In the genomic region with DNA sequence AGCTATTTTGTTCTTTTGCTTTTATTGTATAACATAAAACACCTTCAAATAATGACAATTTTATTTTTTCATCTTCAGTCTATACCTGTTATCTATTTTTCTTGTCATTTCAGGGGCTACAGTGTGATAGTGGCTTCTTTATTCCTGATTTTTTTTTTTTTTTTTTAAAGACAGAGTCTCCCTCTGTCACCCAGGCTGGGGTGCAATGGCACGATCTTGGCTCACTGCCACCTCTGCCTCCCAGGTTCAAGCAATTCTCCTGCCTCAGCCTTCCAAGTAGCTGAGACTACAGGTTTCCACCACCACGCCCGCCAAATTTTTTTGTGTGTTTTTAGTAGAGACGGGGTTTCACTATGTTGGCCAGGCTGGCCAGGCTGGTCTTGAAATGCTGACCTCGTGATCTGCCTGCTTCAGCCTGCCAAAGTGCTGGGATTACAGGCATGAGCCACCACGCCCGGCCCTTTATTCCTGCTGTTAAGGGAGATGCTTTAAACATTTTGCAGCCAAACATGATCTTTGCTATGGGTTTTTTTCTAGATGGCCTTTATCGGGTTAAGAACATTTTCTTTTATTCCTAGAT, we compare ENCODE assay signal across 17 cellular contexts. TPM values are rescaled to one million over a fixed set of nuclear protein-coding genes. Genes with fewer than 3 reads are reported as not detected.
"Had no signal": no experiment of that assay in that cellular context is flagged by ENCODE, and none has a peak within 500 bp of the region (broad histone marks: within the 10 kb centered on the region; RNA-seq: fewer than 3 reads in every experiment).

No MANE protein-coding gene starts in this region.

RNA-seq across cellular contexts. Expression of a gene that starts 12.5 kb away (rescaled TPM):
- total RNA-seq: activated CD4-positive, alpha-beta memory T cell treated with anti-CD3 and anti-CD28 coated beads for 36 hours; activated CD4-positive, alpha-beta T cell treated with anti-CD3 and anti-CD28 coated beads, Interleukin-2, amount 10 ng/mL, durations not matched to agents 24 days and 14 days; activated CD8-positive, alpha-beta memory T cell treated with anti-CD3 and anti-CD28 coated beads for 36 hours; activated CD8-positive, alpha-beta memory T cell treated with anti-CD3 and anti-CD28 coated beads, Interleukin-2, amount 10 ng/mL, durations not matched to agents 7 days and 5 days; activated naive CD4-positive, alpha-beta T cell treated with anti-CD3 and anti-CD28 coated beads for 36 hours; activated naive CD8-positive, alpha-beta T cell treated with anti-CD3 and anti-CD28 coated beads for 36 hours; aorta; body of pancreas; breast epithelium; esophagus squamous epithelium; foreskin keratinocyte; gastrocnemius medialis had no signal
- polyA plus RNA-seq: foreskin keratinocyte had no signal

RNA-seq across cellular contexts. Expression of a gene that starts 33.4 kb away (rescaled TPM):
- total RNA-seq: activated CD8-positive, alpha-beta T cell treated with anti-CD3 and anti-CD28 coated beads, Interleukin-2, amount 10 ng/mL, durations not matched to agents 7 days and 5 days; activated T-helper 1 cell treated with anti-CD3 and anti-CD28 coated beads, Interleukin-12 subunit alpha, Interleukin-12 subunit beta, Interleukin-2, Interleukin-4 antibody, amounts not matched to agents 30 ng/mL and 10 ng/mL and 1 ng/mL, durations not matched to agents 14 hours and 24 hours and 36 hours; gastrocnemius medialis; T-helper 17 cell had no signal

RNA-seq across cellular contexts. Expression of a gene that starts 49.2 kb away (rescaled TPM):
- total RNA-seq: activated CD4-positive, alpha-beta memory T cell treated with anti-CD3 and anti-CD28 coated beads for 36 hours; activated CD4-positive, alpha-beta T cell treated with anti-CD3 and anti-CD28 coated beads for 36 hours; activated CD4-positive, alpha-beta T cell treated with anti-CD3 and anti-CD28 coated beads, Interleukin-2, amount 10 ng/mL, durations not matched to agents 24 days and 14 days; activated CD8-positive, alpha-beta memory T cell treated with anti-CD3 and anti-CD28 coated beads for 36 hours; activated CD8-positive, alpha-beta memory T cell treated with anti-CD3 and anti-CD28 coated beads, Interleukin-2, amount 10 ng/mL, durations not matched to agents 7 days and 5 days; activated CD8-positive, alpha-beta T cell treated with anti-CD3 and anti-CD28 coated beads, Interleukin-2, amount 10 ng/mL, durations not matched to agents 7 days and 5 days; activated naive CD4-positive, alpha-beta T cell treated with anti-CD3 and anti-CD28 coated beads for 36 hours; activated naive CD8-positive, alpha-beta T cell treated with anti-CD3 and anti-CD28 coated beads for 36 hours; activated T-helper 1 cell treated with anti-CD3 and anti-CD28 coated beads, Interleukin-12 subunit alpha, Interleukin-12 subunit beta, Interleukin-2, Interleukin-4 antibody, amounts not matched to agents 30 ng/mL and 10 ng/mL and 1 ng/mL, durations not matched to agents 14 hours and 24 hours and 36 hours; activated T-helper 2 cell treated with anti-CD3 and anti-CD28 coated beads, Interferon-gamma antibody, Interleukin-2, Interleukin-4, amounts not matched to agents 10 μg/mL and 5 μg/mL and 100 μg/mL, durations not matched to agents 14 hours and 24 hours and 36 hours; foreskin keratinocyte; T-helper 17 cell had no signal
